ENCODE assay signal across 1 cellular context in genomic region chr17:42878123-42878880, GRCh38.
A peak's percentile ranks its signal among the peaks of the same experiment; 100 is the strongest.
TF ChIP-seq lines count a peak whose summit lies in the region.

No MANE protein-coding gene starts in this region.

TF ChIP-seq in WTC11, 78 proteins besides CTCF, POLR2A, EP300 and RAD21 (continued from another document):
- TF ChIP-seq FOXP1 (CRISPR knock-in tag; IDR thresholded peaks at IDR 0.05; ENCODE audit: borderline replicate concordance) (no peak), GTF2I (CRISPR knock-in tag; conservative IDR thresholded peaks at IDR 0.05) (no peak), AR (CRISPR knock-in tag; IDR thresholded peaks at IDR 0.05) (no peak), MAX (CRISPR knock-in tag; IDR thresholded peaks at IDR 0.05) (peak; percentile 55; the same call in 1 of the 2 replicates), HMGXB4 (CRISPR knock-in tag; IDR thresholded peaks at IDR 0.05) (no peak), GABPB1 (CRISPR knock-in tag; IDR thresholded peaks at IDR 0.05) (no peak), MXD4 (CRISPR knock-in tag; IDR thresholded peaks at IDR 0.05; ENCODE audit: borderline replicate concordance) (no peak), USF2 (CRISPR knock-in tag; IDR thresholded peaks at IDR 0.05) (peak; percentile 83), NFATC4 (CRISPR knock-in tag; IDR thresholded peaks at IDR 0.05) (no peak), USF1 (CRISPR knock-in tag; IDR thresholded peaks at IDR 0.05) (peak; percentile 81), PREB (CRISPR knock-in tag; IDR thresholded peaks at IDR 0.05; ENCODE audit: borderline replicate concordance) (no peak), ESRRA (CRISPR knock-in tag; IDR thresholded peaks at IDR 0.05; ENCODE audit: borderline replicate concordance) (no peak)
